ENCODE assay signal across 4 cellular contexts in genomic region chr14:48944802-48945201, GRCh38.
"Had no signal": no experiment of that assay in that cellular context is flagged by ENCODE, and none has a peak within 500 bp of the region (broad histone marks: within the 10 kb centered on the region; RNA-seq: fewer than 3 reads in every experiment).

No MANE protein-coding gene starts in this region.

- H3K36me3 ChIP-seq: HAP-1 had no signal

- H2AFZ ChIP-seq: GM23248 had no signal

- H3K4me2 ChIP-seq: GM23338 had no signal

- H3K4me3 ChIP-seq: GM23248, GM23338, HAP-1 had no signal

- ATAC-seq: GM23338, HCT116 had no signal

- H3K9ac ChIP-seq: GM23248 had no signal

- H3K27ac ChIP-seq: GM23248 had no signal

- H3K9me3 ChIP-seq: HAP-1 had no signal
